In genomic region chr11:119666061-119666460, GRCh38 we compare ENCODE assay signal across 12 cellular contexts.
A peak's percentile ranks its signal among the peaks of the same experiment; 100 is the strongest.
DNase-seq lines count a peak whose midpoint lies in the region; ATAC-seq, FAIRE-seq and TF ChIP-seq lines count a peak whose summit lies in the region.
"Had no signal": no experiment of that assay in that cellular context is flagged by ENCODE, and none has a peak within 500 bp of the region (broad histone marks: within the 10 kb centered on the region; RNA-seq: fewer than 3 reads in every experiment).

No MANE protein-coding gene starts in this region.

- H2AFZ ChIP-seq in keratinocyte (ENCODE audit: control insufficient read depth, low read length): no peak overlapping the region
- H2AFZ ChIP-seq: GM23248 had no signal

- peak overlapping the region; percentile 15; the same call in 1 of the 2 replicates for H3K27ac ChIP-seq in C4-2B
- H3K27ac ChIP-seq in keratinocyte (ENCODE audit: control insufficient read depth, insufficient read depth, low read length): peak overlapping the region; percentile 53
- H3K27ac ChIP-seq: GM23248, Peyer's patch had no signal

- peaks cover 21% of the 10 kb centered on the region for H3K4me1 ChIP-seq in keratinocyte (ENCODE audit: control insufficient read depth, extremely low read depth, insufficient read depth, low read length)
- peaks cover 5% of the 10 kb centered on the region for H3K4me1 ChIP-seq in BE2C

- H3K36me3 ChIP-seq in bronchial epithelial cell (ENCODE audit: control insufficient read depth, insufficient read depth, low read length) (peaks cover 49% of the 10 kb centered on the region), keratinocyte (ENCODE audit: control insufficient read depth in 2 of 2, extremely low read depth in 1 of 2, insufficient read depth in 2 of 2, low read length in 2 of 2) (peaks cover 23 to 24% of the 10 kb centered on the region in 2 experiments), BE2C (peaks cover 6% of the 10 kb centered on the region; the same call in 1 of the 2 replicates)
- H3K36me3 ChIP-seq: Peyer's patch had no signal

- H3K27me3 ChIP-seq in bronchial epithelial cell (ENCODE audit: control insufficient read depth, insufficient read depth, low read length) (no peaks in the 10 kb centered on the region), keratinocyte (ENCODE audit: control insufficient read depth, extremely low read depth, insufficient read depth, low read length) (no peaks in the 10 kb centered on the region), BE2C (no peaks in the 10 kb centered on the region)
- H3K27me3 ChIP-seq: Peyer's patch had no signal

- H3K4me2 ChIP-seq in keratinocyte (ENCODE audit: control insufficient read depth, extremely low read depth, insufficient read depth, low read depth, low read length): peak overlapping the region; percentile 24

- H3K9me1 ChIP-seq in keratinocyte (ENCODE audit: control insufficient read depth, extremely low read depth, insufficient read depth, low read length): peaks cover 2% of the 10 kb centered on the region

- peaks cover 8% of the 10 kb centered on the region for H4K20me1 ChIP-seq in keratinocyte (ENCODE audit: control insufficient read depth, extremely low read depth, insufficient read depth, low read length)

- H3K9ac ChIP-seq in keratinocyte (ENCODE audit: control insufficient read depth, extremely low read depth, insufficient read depth, low read length): peak overlapping the region; percentile 54
- H3K9ac ChIP-seq: GM23248 had no signal

- H3K9me3 ChIP-seq in keratinocyte (ENCODE audit: control insufficient read depth, low read depth, low read length) (no peaks in the 10 kb centered on the region), BE2C (no peaks in the 10 kb centered on the region)
- H3K9me3 ChIP-seq: Peyer's patch had no signal

- TF ChIP-seq CTCF in C4-2B (conservative IDR thresholded peaks at IDR 0.05): no peak
- no peak for TF ChIP-seq CTCF in bronchial epithelial cell (IDR thresholded peaks at IDR 0.05; ENCODE audit: insufficient read depth, low read length, severe bottlenecking)
- peak in 1 of 3 experiments; percentile 15 for TF ChIP-seq CTCF in keratinocyte (optimal IDR thresholded peaks at IDR 0.05 in 1 of 3, IDR thresholded peaks at IDR 0.05 in 1 of 3, conservative IDR thresholded peaks at IDR 0.05 in 1 of 3; ENCODE audit: extremely low read depth in 1 of 3, insufficient read depth in 2 of 3, low read length in 3 of 3)
- TF ChIP-seq CTCF in BE2C (IDR thresholded peaks at IDR 0.05; ENCODE audit: low read depth, low read length): no peak

- peak; percentile 14 for ATAC-seq in HG03354 (IDR thresholded peaks at IDR 0.05; ENCODE audit: poor library complexity, severe bottlenecking, unreplicated experiment)
- ATAC-seq in GM18498 (IDR thresholded peaks at IDR 0.05; ENCODE audit: unreplicated experiment): no peak

- H3K4me3 ChIP-seq in bronchial epithelial cell (ENCODE audit: low read depth, low read length): no peak overlapping the region
- H3K4me3 ChIP-seq in keratinocyte (ENCODE audit: control insufficient read depth in 2 of 3, extremely low read depth in 1 of 3, insufficient read depth in 2 of 3, low read depth in 1 of 3, low read length in 3 of 3): no peak overlapping the region
- no peak overlapping the region for H3K4me3 ChIP-seq in BE2C (ENCODE audit: low read depth, low read length)
- H3K4me3 ChIP-seq: GM23248, Peyer's patch had no signal

- DNase-seq in bronchial epithelial cell (ENCODE audit: low read depth) (peak; percentile 54), keratinocyte (ENCODE audit: low read depth, low spot score) (no peak), kidney tubule cell (ENCODE audit: low spot score) (no peak), BE2C (no peak)
- no peak for DNase-seq in stimulated activated naive CD4-positive, alpha-beta T cell (lab: John Stamatoyannopoulos, UW)
- DNase-seq: NCI-H2171 had no signal

- dilution Hi-C loops in keratinocyte (cut with MboI; ENCODE audit: extremely low pct_ligation_motif_present, low sequenced_read_pairs): no loop called here

- H3K79me2 ChIP-seq in keratinocyte (ENCODE audit: control insufficient read depth, insufficient read depth, low read length): no peaks in the 10 kb centered on the region

- FAIRE-seq in bronchial epithelial cell (lab: Jason Lieb, UNC) (peak; percentile 95), keratinocyte (lab: Jason Lieb, UNC) (no peak)
- FAIRE-seq: A204.1 had no signal
